Comparison of ENCODE assay signal across 16 cellular contexts in the genomic region with DNA sequence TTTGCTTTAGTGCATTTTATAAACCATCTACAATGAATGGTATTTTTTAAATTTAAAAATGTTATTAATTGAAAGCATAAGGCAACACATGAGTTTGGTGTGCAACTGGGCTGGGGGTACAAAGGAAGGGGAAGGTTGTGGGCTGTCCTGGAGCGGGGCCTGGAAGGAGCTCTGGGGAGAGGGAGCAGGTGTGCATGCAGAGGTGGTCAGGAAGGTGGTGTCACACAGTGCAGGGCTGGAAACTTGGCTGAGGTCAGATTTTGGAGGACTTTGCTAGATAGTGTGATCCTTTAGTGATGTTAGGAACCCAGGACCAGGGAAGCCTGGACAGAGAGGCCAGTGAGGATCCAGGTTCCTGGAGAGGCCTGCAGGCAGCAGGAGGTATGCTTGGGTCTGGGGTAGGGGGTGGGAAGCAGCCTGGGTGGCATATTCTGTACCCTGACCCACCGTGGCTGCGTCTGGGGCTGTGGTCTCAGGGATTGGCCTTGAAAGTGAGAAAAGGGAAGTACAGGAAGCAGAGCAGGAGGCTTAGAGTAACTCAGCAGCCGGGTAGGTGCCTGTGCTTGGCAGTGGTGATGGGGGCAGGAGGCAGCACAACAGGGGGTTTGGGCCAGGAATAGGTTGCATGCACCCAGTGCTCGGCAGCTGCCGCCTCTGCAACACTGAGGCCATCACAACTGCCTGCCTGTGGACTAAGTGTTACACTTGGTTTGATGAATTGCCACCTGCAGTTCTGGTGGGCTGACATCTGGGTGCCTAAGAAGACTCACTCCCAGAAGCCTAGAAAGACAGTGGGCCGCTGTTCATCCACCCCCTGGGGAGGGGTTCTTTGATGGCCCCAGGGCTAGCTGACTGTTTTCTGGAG. TPM values are rescaled to one million over a fixed set of nuclear protein-coding genes. Genes with fewer than 3 reads are reported as not detected.
"Had no signal": no experiment of that assay in that cellular context is flagged by ENCODE, and none has a peak within 500 bp of the region (broad histone marks: within the 10 kb centered on the region; RNA-seq: fewer than 3 reads in every experiment).

No MANE protein-coding gene starts in this region.

- H3K4me3 ChIP-seq: body of pancreas, psoas muscle, sigmoid colon, uterus had no signal

- ATAC-seq: activated naive CD4-positive, alpha-beta T cell treated with anti-CD3 and anti-CD28 coated beads, Interleukin-2, amount 50 U/mL, for 72 hours; body of pancreas; left cardiac atrium; natural killer cell; psoas muscle; T-cell had no signal

- H3K36me3 ChIP-seq: uterus had no signal

- H3K9me3 ChIP-seq: body of pancreas, psoas muscle, sigmoid colon, uterus had no signal

- DNase-seq: activated CD4-positive, alpha-beta T cell treated with anti-CD3 and anti-CD28 coated beads, Interleukin-2, amount 10 ng/mL, durations not matched to agents 24 days and 14 days; activated T-cell treated with anti-CD3 and anti-CD28 coated beads, Interleukin-2, amount 50 U/mL, for 1 hour; amniotic stem cell; body of pancreas; central memory CD4-positive, alpha-beta T cell; erythroblast; left cardiac atrium; mammary epithelial cell; natural killer cell; psoas muscle; sigmoid colon; stimulated activated CD4-positive, alpha-beta T cell treated with anti-CD3 and anti-CD28 coated beads, Interleukin-12 subunit alpha, Interleukin-12 subunit beta, amount 100 ng/mL, for 4 hours; T-cell; T1000; uterus had no signal

- H3K4me1 ChIP-seq: body of pancreas, sigmoid colon, uterus had no signal

- H3K27me3 ChIP-seq: body of pancreas, sigmoid colon, uterus had no signal

- H3K27ac ChIP-seq: body of pancreas, psoas muscle, sigmoid colon, uterus had no signal

RNA-seq across cellular contexts. Expression of a gene that starts 33.0 kb away (rescaled TPM):
- total RNA-seq: activated CD4-positive, alpha-beta T cell treated with anti-CD3 and anti-CD28 coated beads, Interleukin-2, amount 10 ng/mL, durations not matched to agents 24 days and 14 days; activated naive CD4-positive, alpha-beta T cell treated with anti-CD3 and anti-CD28 coated beads, Interleukin-2, amount 50 U/mL, for 72 hours; T-cell had no signal
